In genomic region chr3:10945683-10946287, GRCh38 we compare ENCODE assay signal across 8 cellular contexts. TPM values are rescaled to one million over a fixed set of nuclear protein-coding genes. Genes with fewer than 3 reads are reported as not detected.
A peak's percentile ranks its signal among the peaks of the same experiment; 100 is the strongest.
DNase-seq lines count a peak whose midpoint lies in the region; ATAC-seq, FAIRE-seq and TF ChIP-seq lines count a peak whose summit lies in the region.

No MANE protein-coding gene starts in this region.

- intact Hi-C loops in adrenal gland (cut with DNase I) (loop anchor here (5.0 to 10.0 kb wide), 2 partner anchors 112 to 389 kb away; no protein-coding TSS in a partner anchor), left cardiac atrium (cut with DNase I) (loop anchor here (1.0 to 10.0 kb wide), 6 partner anchors 37 to 259 kb away; no protein-coding TSS in a partner anchor)

- no peak for FAIRE-seq in D721Med (lab: Jason Lieb, UNC)

- 37 to 57% (median 48%) methylated on average over 7 to 8 of the region's 8 CpGs for WGBS in adrenal gland, 4 donors

- H3K9me3 ChIP-seq in HAP-1 (0 out of 2 replicates have a peak, but pooled peaks cover 2% of the 10 kb centered on the region), RWPE2 (ENCODE audit: severe bottlenecking) (no peaks in the 10 kb centered on the region), adrenal gland (replicated peaks in 1 of 3) (no peaks in the 10 kb centered on the region)

- no peak for TF ChIP-seq POLR2A in adrenal gland (IDR thresholded peaks at IDR 0.05)

- no peaks in the 10 kb centered on the region for H3K4me1 ChIP-seq in HAP-1
- H3K4me1 ChIP-seq in RWPE2 (ENCODE audit: insufficient read depth, poor library complexity, severe bottlenecking): peaks cover 4% of the 10 kb centered on the region
- no peaks in the 10 kb centered on the region for H3K4me1 ChIP-seq in adrenal gland (replicated peaks in 1 of 2)

- in situ Hi-C loops in HAP-1 (cut with MboI; ENCODE audit: low sequenced_read_pairs): loop anchor here (25.0 kb wide), 1 partner anchor 717 kb away; no protein-coding TSS in a partner anchor

- H3K27me3 ChIP-seq in HAP-1 (ENCODE audit: low read depth): 0 out of 2 replicates have a peak, but pooled peaks cover 4% of the 10 kb centered on the region
- H3K27me3 ChIP-seq in RWPE2 (ENCODE audit: insufficient read depth, poor library complexity, severe bottlenecking): no peaks in the 10 kb centered on the region
- peaks cover 9% of the 10 kb centered on the region for H3K27me3 ChIP-seq in adrenal gland

- ATAC-seq in RWPE2 (ENCODE audit: low read depth): peak; percentile 78
- peak; percentile 72 to 86 for ATAC-seq in left cardiac atrium

- TF ChIP-seq CTCF in D721Med (IDR thresholded peaks at IDR 0.05; ENCODE audit: insufficient read depth, missing control alignments) (peak; percentile 79), RWPE2 (IDR thresholded peaks at IDR 0.05; ENCODE audit: poor library complexity, severe bottlenecking) (peak; percentile 84), adrenal gland (IDR thresholded peaks at IDR 0.05) (peak; percentile 62 to 81 (median 70)), retinal pigment epithelial cell (conservative IDR thresholded peaks at IDR 0.05; ENCODE audit: low read depth, low read length) (peak; percentile 85)

- H3K27ac ChIP-seq in RWPE2 (ENCODE audit: poor library complexity, severe bottlenecking): no peak overlapping the region
- H3K27ac ChIP-seq in adrenal gland: no peak overlapping the region

- H3K4me3 ChIP-seq in HAP-1: no peak overlapping the region
- no peak overlapping the region for H3K4me3 ChIP-seq in RWPE2 (ENCODE audit: severe bottlenecking)
- no peak overlapping the region for H3K4me3 ChIP-seq in adrenal gland
- H3K4me3 ChIP-seq in retinal pigment epithelial cell (ENCODE audit: low read length): no peak overlapping the region

- DNase-seq in D721Med (ENCODE audit: insufficient read length, low spot score) (peak; percentile 87), HAP-1 (ENCODE audit: low spot score in 2 of 2) (peak; percentile 24 to 84), RWPE2 (ENCODE audit: low spot score) (no peak), adrenal gland (peak in 6 of 7 donors; percentile 43 to 71 (median 58)), left cardiac atrium (peak; percentile 72), retinal pigment epithelial cell (ENCODE audit: low read depth) (no peak), cerebellar nuclear complex (lab: John Stamatoyannopoulos, UW) (no peak), DMS153 (lab: John Stamatoyannopoulos, UW) (no peak)

- H3K36me3 ChIP-seq in HAP-1 (replicated peaks) (no peaks in the 10 kb centered on the region), RWPE2 (ENCODE audit: low read depth) (no peaks in the 10 kb centered on the region), adrenal gland (replicated peaks in 1 of 2) (no peaks in the 10 kb centered on the region)

RNA-seq across cellular contexts. Expression of gene SLC6A1, which starts 46.8 kb away (rescaled TPM):
- total RNA-seq in adrenal gland (1 to 10 TPM in 2 of 8 donors, under 1 TPM in 6; 0.06 to 1.3 (median 0.34) TPM), left cardiac atrium (1 to 10 TPM; 1.1 to 1.2 TPM)
- 1 to 10 TPM; 1.5 to 1.8 (median 1.5) TPM for polyA plus RNA-seq in adrenal gland

Comparison
In these comparisons a context has a peak if more than half of its experiments do, and no peak if none do; other contexts are left out.
1. DNase-seq: peak in D721Med (single experiment), HAP-1 (2 of 2), adrenal gland (6 of 7) and left cardiac atrium (single experiment); none in RWPE2 (single experiment), retinal pigment epithelial cell (single experiment), cerebellar nuclear complex (0 of 2) and DMS153 (single experiment).
2. Peak in every context shown above with its lines, with median percentiles within 50 percentile points of each other: CTCF ChIP-seq.